In genomic region chr21:22395965-22396364, GRCh38 we compare ENCODE assay signal across 31 cellular contexts.
"Had no signal": no experiment of that assay in that cellular context is flagged by ENCODE, and none has a peak within 500 bp of the region (broad histone marks: within the 10 kb centered on the region; RNA-seq: fewer than 3 reads in every experiment).

No MANE protein-coding gene starts in this region.

- H3K27me3 ChIP-seq: MG63 had no signal

- H3K4me1 Mint-ChIP-seq: activated B cell treated with CpG ODN at 0.5 μM for 24 hours; activated naive CD8-positive, alpha-beta T cell treated with anti-CD3 and anti-CD28 coated beads, Interleukin-2, amount 50 U/mL, for 24 hours had no signal

- H3K4me3 ChIP-seq: MG63, SK-N-MC had no signal

- H3K36me3 ChIP-seq: MG63 had no signal

- H3K36me3 Mint-ChIP-seq: activated CD4-positive, alpha-beta memory T cell treated with anti-CD3 and anti-CD28 coated beads for 36 hours; activated naive CD8-positive, alpha-beta T cell; brain had no signal

- H3K9me3 Mint-ChIP-seq: activated B cell treated with CpG ODN at 0.5 μM for 24 hours; activated naive CD4-positive, alpha-beta T cell treated with anti-CD3 and anti-CD28 coated beads for 36 hours; activated naive CD8-positive, alpha-beta T cell treated with anti-CD3 and anti-CD28 coated beads, Interleukin-2, amount 50 U/mL, for 24 hours; activated T-helper 1 cell treated with anti-CD3 and anti-CD28 coated beads, Interleukin-12 subunit alpha, Interleukin-12 subunit beta, Interleukin-2, Interleukin-4 antibody, amounts not matched to agents 30 ng/mL and 10 ng/mL and 1 ng/mL, durations not matched to agents 14 hours and 24 hours and 36 hours had no signal

- ATAC-seq: activated naive CD8-positive, alpha-beta T cell treated with anti-CD3 and anti-CD28 coated beads, Interleukin-2, amount 50 U/mL, for 24 hours; activated T-cell treated with anti-CD3 and anti-CD28 coated beads, Interleukin-2, amount 50 U/mL, for 4 hours had no signal

- H3K27ac Mint-ChIP-seq: activated B cell treated with CpG ODN at 0.5 μM for 24 hours; activated CD4-positive, alpha-beta memory T cell treated with anti-CD3 and anti-CD28 coated beads for 36 hours; activated naive CD4-positive, alpha-beta T cell treated with anti-CD3 and anti-CD28 coated beads for 36 hours; activated naive CD8-positive, alpha-beta T cell; activated naive CD8-positive, alpha-beta T cell treated with anti-CD3 and anti-CD28 coated beads, Interleukin-2, amount 50 U/mL, for 24 hours; activated T-helper 1 cell treated with anti-CD3 and anti-CD28 coated beads, Interleukin-12 subunit alpha, Interleukin-12 subunit beta, Interleukin-2, Interleukin-4 antibody, amounts not matched to agents 30 ng/mL and 10 ng/mL and 1 ng/mL, durations not matched to agents 14 hours and 24 hours and 36 hours; brain; T-helper 2 cell treated with Interferon-gamma antibody and Interleukin-4, amounts not matched to agents 5 μg/mL and 100 μg/mL, for 36 hours had no signal

- DNase-seq: activated B cell treated with CpG ODN at 0.5 μM for 24 hours; activated CD4-positive, alpha-beta memory T cell treated with anti-CD3 and anti-CD28 coated beads for 36 hours; activated CD4-positive, alpha-beta T cell treated with anti-CD3 and anti-CD28 coated beads for 4 hours; activated CD4-positive, alpha-beta T cell treated with anti-CD3 and anti-CD28 coated beads, Interleukin-2, amount 50 U/mL, for 1 hour; activated CD4-positive, CD25-positive, alpha-beta regulatory T cell treated with anti-CD3 and anti-CD28 coated beads, Interleukin-2, amount 50 U/mL, for 72 hours; activated CD8-positive, alpha-beta memory T cell treated with anti-CD3 and anti-CD28 coated beads, Interleukin-2, amount 50 U/mL, for 4 hours; activated gamma-delta T cell treated with Interleukin-2 at 50 U/mL for 16 hours; activated naive CD4-positive, alpha-beta T cell treated with anti-CD3 and anti-CD28 coated beads for 36 hours; activated naive CD8-positive, alpha-beta T cell treated with anti-CD3 and anti-CD28 coated beads, Interleukin-2, amount 50 U/mL, for 24 hours; activated T-cell treated with anti-CD3 and anti-CD28 coated beads for 4 hours; activated T-cell treated with anti-CD3 and anti-CD28 coated beads, Interleukin-2, amount 50 U/mL, for 4 hours; anterior cingulate cortex; central memory CD4-positive, alpha-beta T cell; Karpas-422; MG63; NCI-H1048; NCI-H1105 treated with DMSO at 0.1 percent for 48 hours; NCI-H1436; NCI-H1694; NCI-H1930; NCI-H2081 treated with DMSO at 0.1 percent for 48 hours; NCI-H226; NCI-H446 treated with DMSO at 0.1 percent for 48 hours; NCI-H524; NK-92 treated with Interleukin-12 subunit alpha and Interleukin-12 subunit beta, amount 100 ng/mL, for 24 hours; Right ventricle myocardium superior had no signal

- H3K27me3 Mint-ChIP-seq: activated B cell treated with CpG ODN at 0.5 μM for 24 hours; activated CD4-positive, alpha-beta memory T cell treated with anti-CD3 and anti-CD28 coated beads for 36 hours; activated naive CD8-positive, alpha-beta T cell; activated naive CD8-positive, alpha-beta T cell treated with anti-CD3 and anti-CD28 coated beads, Interleukin-2, amount 50 U/mL, for 24 hours; brain had no signal

- H3K9me3 ChIP-seq: MG63 had no signal

- H3K27ac ChIP-seq: SK-N-MC had no signal

- H3K4me3 Mint-ChIP-seq: activated B cell treated with CpG ODN at 0.5 μM for 24 hours; activated CD4-positive, alpha-beta memory T cell treated with anti-CD3 and anti-CD28 coated beads for 36 hours; activated naive CD4-positive, alpha-beta T cell treated with anti-CD3 and anti-CD28 coated beads for 36 hours; activated naive CD8-positive, alpha-beta T cell; activated naive CD8-positive, alpha-beta T cell treated with anti-CD3 and anti-CD28 coated beads, Interleukin-2, amount 50 U/mL, for 24 hours; activated T-cell treated with anti-CD3 and anti-CD28 coated beads, Interleukin-2, amount 50 U/mL, for 4 hours; activated T-helper 1 cell treated with anti-CD3 and anti-CD28 coated beads, Interleukin-12 subunit alpha, Interleukin-12 subunit beta, Interleukin-2, Interleukin-4 antibody, amounts not matched to agents 30 ng/mL and 10 ng/mL and 1 ng/mL, durations not matched to agents 14 hours and 24 hours and 36 hours; T-helper 2 cell treated with Interferon-gamma antibody and Interleukin-4, amounts not matched to agents 5 μg/mL and 100 μg/mL, for 36 hours had no signal
